ENCODE assay signal across 10 cellular contexts in genomic region chr2:239751719-239752355, GRCh38.
DNase-seq lines count a peak whose midpoint lies in the region; ATAC-seq and TF ChIP-seq lines count a peak whose summit lies in the region.
"Had no signal": no experiment of that assay in that cellular context is flagged by ENCODE, and none has a peak within 500 bp of the region (broad histone marks: within the 10 kb centered on the region; RNA-seq: fewer than 3 reads in every experiment).

No MANE protein-coding gene starts in this region.

- no peak for DNase-seq in activated CD4-positive, CD25-positive, alpha-beta regulatory T cell treated with anti-CD3 and anti-CD28 coated beads, Interleukin-2, amount 50 U/mL, for 72 hours
- DNase-seq in activated naive CD4-positive, alpha-beta T cell treated with anti-CD3 and anti-CD28 coated beads for 36 hours = peak; percentile 80
- DNase-seq in mucosa of gallbladder (ENCODE audit: low spot score) (peak; percentile 24), tibial artery (peak in 1 of 2 donors; percentile 29)
- DNase-seq: NCI-H1436 had no signal

- TF ChIP-seq CTCF in tibial artery (IDR thresholded peaks at IDR 0.05) = no peak

- no peaks in the 10 kb centered on the region for H3K9me3 Mint-ChIP-seq in activated naive CD4-positive, alpha-beta T cell treated with anti-CD3 and anti-CD28 coated beads for 36 hours

- peak overlapping the region; percentile 3 to 22 for H3K4me3 ChIP-seq in tibial artery
- H3K4me3 ChIP-seq: skin epidermis had no signal

- H3K27ac Mint-ChIP-seq in activated naive CD4-positive, alpha-beta T cell treated with anti-CD3 and anti-CD28 coated beads for 36 hours = no peak overlapping the region

- H3K27me3 ChIP-seq in tibial artery = peaks cover 0 to 2% of the 10 kb centered on the region in 2 donors

- no peaks in the 10 kb centered on the region for H3K9me3 ChIP-seq in tibial artery

- H3K4me3 Mint-ChIP-seq in activated naive CD4-positive, alpha-beta T cell treated with anti-CD3 and anti-CD28 coated beads for 36 hours = no peak overlapping the region

- peak overlapping the region; percentile 23 to 25 for H3K27ac ChIP-seq in tibial artery

- H3K4me1 Mint-ChIP-seq in activated naive CD4-positive, alpha-beta T cell treated with anti-CD3 and anti-CD28 coated beads for 36 hours (ENCODE audit: low read depth) = peaks cover 17% of the 10 kb centered on the region

- H3K27me3 Mint-ChIP-seq in activated naive CD4-positive, alpha-beta T cell treated with anti-CD3 and anti-CD28 coated beads for 36 hours (ENCODE audit: low read depth) = no peaks in the 10 kb centered on the region

- peak; percentile 64 to 70 for ATAC-seq in activated CD4-positive, CD25-positive, alpha-beta regulatory T cell treated with anti-CD3 and anti-CD28 coated beads, Interleukin-2, amount 50 U/mL, for 24 hours
- ATAC-seq in GM18870 (IDR thresholded peaks at IDR 0.05; ENCODE audit: unreplicated experiment) (no peak), GM21423 (IDR thresholded peaks at IDR 0.05; ENCODE audit: unreplicated experiment) (no peak), GM21619 (IDR thresholded peaks at IDR 0.05; ENCODE audit: unreplicated experiment) (no peak)

- intact Hi-C loops in activated naive CD4-positive, alpha-beta T cell treated with anti-CD3 and anti-CD28 coated beads for 36 hours (cut with micrococcal nuclease) = loop anchor here (5.0 kb wide), 1 partner anchor 320 kb away; no protein-coding TSS in a partner anchor
- intact Hi-C loops in tibial artery (cut with DNase I; ENCODE audit: low total_unique reads) = no loop called here

- H3K4me1 ChIP-seq in tibial artery = peaks cover 0 to 35% (median 25%) of the 10 kb centered on the region in 4 donors

- CTCF ChIA-PET in activated naive CD4-positive, alpha-beta T cell treated with anti-CD3 and anti-CD28 coated beads for 36 hours (lab: Charles Lee) = interaction anchor here (0.6 to 1.1 kb wide), 2 partner anchors 22 to 485 kb away, joined by 3 read pairs; no protein-coding TSS in a partner anchor

- no peaks in the 10 kb centered on the region for H3K36me3 Mint-ChIP-seq in activated naive CD4-positive, alpha-beta T cell treated with anti-CD3 and anti-CD28 coated beads for 36 hours (ENCODE audit: low read depth)

- no peaks in the 10 kb centered on the region for H3K36me3 ChIP-seq in tibial artery

Comparison
In these comparisons a context has a peak if more than half of its experiments do, and no peak if none do; other contexts are left out.
1. ATAC-seq: peak in activated CD4-positive, CD25-positive, alpha-beta regulatory T cell treated with anti-CD3 and anti-CD28 coated beads, Interleukin-2, amount 50 U/mL, for 24 hours (2 of 2); none in GM18870 (single experiment), GM21423 (single experiment) and GM21619 (single experiment).